Comparison of ENCODE assay signal across 8 cellular contexts in the genomic region with DNA sequence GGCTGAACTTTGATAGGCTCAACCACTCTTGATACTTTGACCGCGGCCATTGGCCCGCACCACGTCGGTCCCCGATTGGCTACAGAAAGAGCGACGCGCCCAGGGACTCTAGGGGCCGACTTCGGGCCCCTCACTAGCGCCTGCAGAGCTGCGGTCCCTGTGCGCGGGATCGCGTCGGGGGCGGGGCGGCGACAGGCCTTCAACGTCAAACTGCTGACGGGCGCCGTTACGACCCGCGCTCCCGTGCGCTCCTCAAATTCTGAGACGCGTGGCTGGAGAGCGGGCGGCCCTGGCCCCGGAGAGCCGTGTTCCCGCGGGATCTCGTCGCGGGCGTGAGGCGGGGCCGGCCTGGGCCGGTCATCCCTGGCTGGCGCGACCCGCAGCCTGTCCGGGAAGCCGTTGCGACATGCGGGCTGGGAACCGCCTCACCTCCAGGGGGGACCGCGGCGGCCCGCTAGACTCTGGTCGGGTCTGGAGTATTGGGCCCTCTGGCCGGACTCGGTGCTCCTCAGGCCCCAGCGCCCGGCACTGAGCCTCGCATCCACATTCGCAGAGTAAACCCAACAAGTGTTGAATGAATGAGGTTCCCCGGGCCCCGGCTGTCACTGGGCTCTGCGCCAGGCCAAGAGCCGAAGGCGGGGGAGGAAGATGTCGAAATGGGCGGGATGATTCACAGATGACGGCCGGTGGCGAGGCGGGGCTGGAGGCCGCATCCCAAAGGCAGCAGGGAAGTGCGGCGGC. TPM values are rescaled to one million over a fixed set of nuclear protein-coding genes. Genes with fewer than 3 reads are reported as not detected.
DNase-seq lines count a peak whose midpoint lies in the region; ATAC-seq, FAIRE-seq and TF ChIP-seq lines count a peak whose summit lies in the region.

No MANE protein-coding gene starts in this region.

- no peaks in the 10 kb centered on the region for H3K36me3 ChIP-seq in astrocyte (ENCODE audit: insufficient read depth, low read length)

- peak; percentile 91 for ATAC-seq in HG02840 (IDR thresholded peaks at IDR 0.05; ENCODE audit: low FRiP score, unreplicated experiment)

- H3K27me3 Mint-ChIP-seq in astrocyte (ENCODE audit: low read depth, unreplicated experiment), result no peaks in the 10 kb centered on the region

- H3K4me1 Mint-ChIP-seq in astrocyte (ENCODE audit: low read depth, unreplicated experiment), result peaks cover 16% of the 10 kb centered on the region

- peaks cover 40% of the 10 kb centered on the region for H3K79me2 ChIP-seq in astrocyte (ENCODE audit: insufficient read depth, low read length)

- peak overlapping the region; percentile 87 for H2AFZ ChIP-seq in astrocyte (ENCODE audit: low read depth, low read length)

- peak overlapping the region; percentile 98 for H3K4me2 ChIP-seq in astrocyte (ENCODE audit: low read length)

- no peaks in the 10 kb centered on the region for H3K27me3 ChIP-seq in astrocyte (ENCODE audit: insufficient read depth, low read length)

- H3K9ac ChIP-seq in astrocyte (ENCODE audit: low read length), result peak overlapping the region; percentile 93

- H3K4me3 ChIP-seq in astrocyte (ENCODE audit: insufficient read depth, low read depth, low read length), result peak overlapping the region; percentile 67

- DNase-seq in GM12892 (ENCODE audit: insufficient read length), result peak; percentile 58
- peak; percentile 58 for DNase-seq in NCI-H1694 (lab: John Stamatoyannopoulos, UW)
- peak; percentile 67 for DNase-seq in T-helper 22 cell (ENCODE audit: low read depth)
- DNase-seq in astrocyte (ENCODE audit: low read depth), result peak; percentile 87
- DNase-seq in hepatic stellate cell (ENCODE audit: low spot score), result peak; percentile 89
- DNase-seq in renal cortical epithelial cell (ENCODE audit: low read depth), result peak; percentile 80
- DNase-seq in cortex of kidney (lab: John Stamatoyannopoulos, UW), result no peak

- H3K36me3 Mint-ChIP-seq in astrocyte (ENCODE audit: low read depth, unreplicated experiment), result no peaks in the 10 kb centered on the region

- peak overlapping the region; percentile 97 for H3K27ac ChIP-seq in astrocyte (ENCODE audit: low read depth, low read length)

- TF ChIP-seq POLR2A in GM12892 (IDR thresholded peaks at IDR 0.05; ENCODE audit: low read depth, low read length), result peak; percentile 88

- H3K4me3 Mint-ChIP-seq in astrocyte (ENCODE audit: unreplicated experiment), result peak overlapping the region; percentile 88

- peak overlapping the region; percentile 95 for H3K27ac Mint-ChIP-seq in astrocyte (ENCODE audit: unreplicated experiment)

- peaks cover 13% of the 10 kb centered on the region for H3K4me1 ChIP-seq in astrocyte (ENCODE audit: insufficient read depth, low read length)

- H4K20me1 ChIP-seq in astrocyte (ENCODE audit: insufficient read depth, low read length), result peaks cover 31% of the 10 kb centered on the region

- no peaks in the 10 kb centered on the region for H3K9me3 ChIP-seq in astrocyte (ENCODE audit: insufficient read depth, low read depth, low read length)

- H3K9me3 Mint-ChIP-seq in astrocyte (ENCODE audit: unreplicated experiment), result no peaks in the 10 kb centered on the region

- TF ChIP-seq CTCF in astrocyte (IDR thresholded peaks at IDR 0.05; ENCODE audit: insufficient read depth, low read depth, low read length), result no peak

- FAIRE-seq in GM12892 (lab: Jason Lieb, UNC) (no peak), astrocyte (lab: Jason Lieb, UNC) (no peak)

RNA-seq across cellular contexts. Expression of gene SLC25A28, which starts 0.6 kb away (rescaled TPM):
- polyA plus RNA-seq in GM12892 (2012; ENCODE audit: missing spikeins), result 38.5 TPM
- 38.0 and 40.7 TPM in 2 replicates for total RNA-seq in astrocyte
- total RNA-seq in renal cortical epithelial cell, result 8.0 and 12.9 TPM in 2 replicates

RNA-seq across cellular contexts. Expression of gene ENTPD7, which starts 38.4 kb away (rescaled TPM):
- 2.2 TPM for polyA plus RNA-seq in GM12892 (2012; ENCODE audit: missing spikeins)
- 21.6 and 22.8 TPM in 2 replicates for total RNA-seq in astrocyte
- 71.2 and 106 TPM in 2 replicates for total RNA-seq in renal cortical epithelial cell
